Comparison of ENCODE assay signal across 8 cellular contexts in genomic region chr11:123020968-123021367, GRCh38. TPM values are rescaled to one million over a fixed set of nuclear protein-coding genes. Genes with fewer than 3 reads are reported as not detected.
DNase-seq lines count a peak whose midpoint lies in the region; ATAC-seq and TF ChIP-seq lines count a peak whose summit lies in the region.

No MANE protein-coding gene starts in this region.

- no peak overlapping the region for H4K8ac ChIP-seq in mesendoderm (ENCODE audit: low read depth, low read length)

- H3K23ac ChIP-seq in mesendoderm (ENCODE audit: low read length): no peak overlapping the region

- DNase-seq in DMS153 (lab: John Stamatoyannopoulos, UW) (peak; percentile 37), LoVo (ENCODE audit: low spot score) (peak; percentile 50), mesendoderm (peak; percentile 84), gastrocnemius medialis (no peak)
- DNase-seq in central memory CD4-positive, alpha-beta T cell: peak; percentile 16
- no peak for DNase-seq in effector memory CD4-positive, alpha-beta T cell

- no peaks in the 10 kb centered on the region for H3K79me2 ChIP-seq in mesendoderm (ENCODE audit: control insufficient read depth, insufficient read depth, low read length)

- H3K9ac ChIP-seq in mesendoderm (ENCODE audit: low read length): no peak overlapping the region

- no peak overlapping the region for H2AK5ac ChIP-seq in mesendoderm (ENCODE audit: low read length)

- H2BK5ac ChIP-seq in mesendoderm (ENCODE audit: low read length): no peak overlapping the region

- H3K18ac ChIP-seq in mesendoderm (ENCODE audit: low read length): no peak overlapping the region

- H3K4me3 ChIP-seq in mesendoderm (ENCODE audit: low read length) (no peak overlapping the region), gastrocnemius medialis (no peak overlapping the region)
- H3K4me3 ChIP-seq in effector memory CD4-positive, alpha-beta T cell (ENCODE audit: insufficient read depth, low read depth, low read length, poor library complexity, severe bottlenecking): no peak overlapping the region

- H3K56ac ChIP-seq in mesendoderm (ENCODE audit: low read length): no peak overlapping the region

- no peak overlapping the region for H2BK120ac ChIP-seq in mesendoderm (ENCODE audit: low read depth, low read length)

- intact Hi-C loops in gastrocnemius medialis (cut with DNase I; ENCODE audit: low total_unique reads): loop anchor here (10.0 kb wide), 1 partner anchor 156 kb away; no protein-coding TSS in a partner anchor

- H3K4ac ChIP-seq in mesendoderm (ENCODE audit: low read depth, low read length): no peak overlapping the region

- H3K36me3 ChIP-seq in mesendoderm (ENCODE audit: control insufficient read depth, insufficient read depth, low read length) (no peaks in the 10 kb centered on the region), gastrocnemius medialis (no peaks in the 10 kb centered on the region)
- no peaks in the 10 kb centered on the region for H3K36me3 ChIP-seq in effector memory CD4-positive, alpha-beta T cell (ENCODE audit: control insufficient read depth, insufficient read depth, low read length)

- TF ChIP-seq POLR2A in gastrocnemius medialis (IDR thresholded peaks at IDR 0.05): no peak

- in situ Hi-C loops in gastrocnemius medialis (cut with MboI; ENCODE audit: low sequenced_read_pairs in 4 of 4): loop anchor here in 1 of 4 donors (10.0 kb wide), 1 partner anchor 156 kb away; no protein-coding TSS in a partner anchor

- no peak for TF ChIP-seq CTCF in gastrocnemius medialis (IDR thresholded peaks at IDR 0.05 in 4 of 5, conservative IDR thresholded peaks at IDR 0.05 in 1 of 5)

- H3K27me3 ChIP-seq in mesendoderm (ENCODE audit: insufficient read depth, low read length, poor library complexity) (peaks cover 2% of the 10 kb centered on the region), gastrocnemius medialis (peaks cover 0 to 11% (median 0%) of the 10 kb centered on the region in 3 donors)
- no peaks in the 10 kb centered on the region for H3K27me3 ChIP-seq in effector memory CD4-positive, alpha-beta T cell (replicated peaks; ENCODE audit: control insufficient read depth, insufficient read depth, low read length, poor library complexity, severe bottlenecking)

- no peak overlapping the region for H2BK15ac ChIP-seq in mesendoderm (replicated peaks; ENCODE audit: low read depth)

- no CpG with 5 or more reads among the region's 2 CpGs for WGBS in mesendoderm (ENCODE audit: extremely low coverage, insufficient coverage, low lambda C conversion rate)

- no peak overlapping the region for H3K4me2 ChIP-seq in mesendoderm (ENCODE audit: low read length)

- H3K9me3 ChIP-seq in gastrocnemius medialis: no peaks in the 10 kb centered on the region
- H3K9me3 ChIP-seq in effector memory CD4-positive, alpha-beta T cell (ENCODE audit: control insufficient read depth, low read length): no peaks in the 10 kb centered on the region

- ATAC-seq in GM19351 (IDR thresholded peaks at IDR 0.05; ENCODE audit: unreplicated experiment) (peak; percentile 91), SK-N-SH treated with all-trans-retinoic acid at 6 μM for 48 hours (peak; percentile 94), gastrocnemius medialis (no peak)

- no peaks in the 10 kb centered on the region for H3K79me1 ChIP-seq in mesendoderm (ENCODE audit: low read length)

- H3K4me1 ChIP-seq in mesendoderm (ENCODE audit: control insufficient read depth, low read depth, low read length): no peaks in the 10 kb centered on the region
- H3K4me1 ChIP-seq in gastrocnemius medialis: no peaks in the 10 kb centered on the region
- peaks cover 4% of the 10 kb centered on the region for H3K4me1 ChIP-seq in effector memory CD4-positive, alpha-beta T cell (ENCODE audit: control insufficient read depth, insufficient read depth, low read length, poor library complexity, severe bottlenecking)

- no peak overlapping the region for H3K27ac ChIP-seq in mesendoderm (ENCODE audit: low read depth, low read length)
- no peak overlapping the region for H3K27ac ChIP-seq in gastrocnemius medialis
- no peak overlapping the region for H3K27ac ChIP-seq in effector memory CD4-positive, alpha-beta T cell (ENCODE audit: insufficient read depth, low read length, poor library complexity, severe bottlenecking)

- no peak overlapping the region for H4K5ac ChIP-seq in mesendoderm (ENCODE audit: low read length)

TF ChIP-seq in SK-N-SH treated with all-trans-retinoic acid at 6 μM for 48 hours, 23 proteins besides CTCF, POLR2A, EP300 and RAD21:
- TF ChIP-seq CSDC2 (CRISPR knock-in tag; IDR thresholded peaks at IDR 0.05) (no peak), ISL1 (CRISPR knock-in tag; IDR thresholded peaks at IDR 0.05) (no peak), PPARA (CRISPR knock-in tag; IDR thresholded peaks at IDR 0.05; ENCODE audit: borderline replicate concordance) (no peak), PATZ1 (CRISPR knock-in tag; IDR thresholded peaks at IDR 0.05; ENCODE audit: borderline replicate concordance) (no peak), BACH2 (CRISPR knock-in tag; IDR thresholded peaks at IDR 0.05; ENCODE audit: borderline replicate concordance) (no peak), GLIS3 (CRISPR knock-in tag; IDR thresholded peaks at IDR 0.05) (no peak), ARNTL (CRISPR knock-in tag; IDR thresholded peaks at IDR 0.05; ENCODE audit: borderline replicate concordance, low read depth) (no peak), CSRNP3 (CRISPR knock-in tag; IDR thresholded peaks at IDR 0.05) (no peak), SNAI2 (CRISPR knock-in tag; IDR thresholded peaks at IDR 0.05) (no peak), ZC3H10 (CRISPR knock-in tag; IDR thresholded peaks at IDR 0.05) (no peak), ESRRG (CRISPR knock-in tag; IDR thresholded peaks at IDR 0.05) (no peak), ZFP30 (CRISPR knock-in tag; IDR thresholded peaks at IDR 0.05) (no peak), POU6F1 (CRISPR knock-in tag; IDR thresholded peaks at IDR 0.05; ENCODE audit: borderline replicate concordance, low read depth) (no peak), ZNF565 (CRISPR knock-in tag; conservative IDR thresholded peaks at IDR 0.05; ENCODE audit: low read depth) (no peak), ZNF8 (CRISPR knock-in tag; IDR thresholded peaks at IDR 0.05) (no peak), CREB5 (CRISPR knock-in tag; IDR thresholded peaks at IDR 0.05; ENCODE audit: low read depth) (no peak), TOX (CRISPR knock-in tag; IDR thresholded peaks at IDR 0.05; ENCODE audit: borderline replicate concordance) (no peak)

RNA-seq across cellular contexts. Expression of gene BSX, which starts 39.3 kb away (rescaled TPM):
- not detected for polyA plus RNA-seq in mesendoderm (2013, experiment 1 of 2)
- not detected for polyA plus RNA-seq in mesendoderm (2013, experiment 2 of 2)
- not detected for total RNA-seq in gastrocnemius medialis

RNA-seq across cellular contexts. Expression of gene HSPA8, which starts 41.0 kb away (rescaled TPM):
- polyA plus RNA-seq in mesendoderm (2013, experiment 1 of 2): 2,354 TPM
- polyA plus RNA-seq in mesendoderm (2013, experiment 2 of 2): 2,369 TPM
- 1,000 to 10,000 TPM; 1,017 to 1,596 (median 1,399) TPM for total RNA-seq in gastrocnemius medialis

Comparison
In these comparisons a context has a peak if more than half of its experiments do, and no peak if none do; other contexts are left out.
1. DNase-seq: peak in DMS153 (single experiment), LoVo (single experiment), central memory CD4-positive, alpha-beta T cell (single experiment) and mesendoderm (single experiment); none in gastrocnemius medialis (0 of 2) and effector memory CD4-positive, alpha-beta T cell (0 of 3).
2. ATAC-seq: peak in GM19351 (single experiment) and SK-N-SH treated with all-trans-retinoic acid at 6 μM for 48 hours (single experiment); none in gastrocnemius medialis (0 of 2).